ENCODE assay signal across 8 cellular contexts in genomic region chr12:21526721-21527345, GRCh38.
DNase-seq lines count a peak whose midpoint lies in the region; ATAC-seq and TF ChIP-seq lines count a peak whose summit lies in the region.

No MANE protein-coding gene starts in this region.

- H3K4me1 Mint-ChIP-seq in memory B cell, result peaks cover 5% of the 10 kb centered on the region

- no peak overlapping the region for H3K27ac Mint-ChIP-seq in memory B cell

- no peak for TF ChIP-seq CTCF in brain microvascular endothelial cell (IDR thresholded peaks at IDR 0.05; ENCODE audit: low read depth, low read length, missing control alignments)

- no peaks in the 10 kb centered on the region for H3K27me3 Mint-ChIP-seq in memory B cell

- in situ Hi-C loops in ACHN (cut with HindIII; ENCODE audit: low pct_ligation_motif_present, low pct_unique_long_range_greater_than_20kb, low sequenced_read_pairs), result no loop called here
- in situ Hi-C loops in brain microvascular endothelial cell (cut with HindIII; ENCODE audit: low pct_ligation_motif_present, low sequenced_read_pairs), result no loop called here

- TF ChIP-seq RAD21 in Ishikawa (IDR thresholded peaks at IDR 0.05; ENCODE audit: low read depth), result no peak

- H3K36me3 ChIP-seq in brain microvascular endothelial cell (replicated peaks), result no peaks in the 10 kb centered on the region

- H3K9me3 Mint-ChIP-seq in memory B cell, result peaks cover 9% of the 10 kb centered on the region

- no peak for ATAC-seq in memory B cell (ENCODE audit: low read depth)
- no peak for ATAC-seq in HG03378 (IDR thresholded peaks at IDR 0.05; ENCODE audit: unreplicated experiment)
- no peak for ATAC-seq in GM21528 (IDR thresholded peaks at IDR 0.05; ENCODE audit: low FRiP score, unreplicated experiment)

- H3K36me3 Mint-ChIP-seq in memory B cell, result no peaks in the 10 kb centered on the region

- H3K27me3 ChIP-seq in brain microvascular endothelial cell (replicated peaks), result no peaks in the 10 kb centered on the region

- TF ChIP-seq EP300 in Ishikawa (IDR thresholded peaks at IDR 0.05; ENCODE audit: borderline replicate concordance), result no peak

- H3K27ac ChIP-seq in brain microvascular endothelial cell, result no peak overlapping the region

- DNase-seq in ACHN, result peak; percentile 4
- DNase-seq in brain microvascular endothelial cell, result no peak
- no peak for DNase-seq in memory B cell (ENCODE audit: low spot score in 2 of 2)
- DNase-seq in OCI-M1 (lab: John Stamatoyannopoulos, UW), result no peak
- no peak for DNase-seq in DMS153 treated with DMSO at 0.1 percent for 48 hours (lab: John Stamatoyannopoulos, UW; ENCODE audit: unreplicated experiment)

- H3K4me3 Mint-ChIP-seq in memory B cell, result peak overlapping the region; percentile 78

- H3K4me3 ChIP-seq in brain microvascular endothelial cell (ENCODE audit: low read depth, low read length), result peak overlapping the region; percentile 70

TF ChIP-seq in Ishikawa, 13 proteins besides CTCF, POLR2A, EP300 and RAD21:
- TF ChIP-seq MAX (IDR thresholded peaks at IDR 0.05) (no peak), TAF1 (IDR thresholded peaks at IDR 0.05; ENCODE audit: low read depth) (no peak), CREB1 (IDR thresholded peaks at IDR 0.05; ENCODE audit: low read depth) (no peak), TEAD4 (IDR thresholded peaks at IDR 0.05) (no peak), NFIC (IDR thresholded peaks at IDR 0.05) (0 out of 2 replicates have a peak, but pooled peaks have one; percentile 66), EGR1 (IDR thresholded peaks at IDR 0.05) (no peak), FOXM1 (IDR thresholded peaks at IDR 0.05; ENCODE audit: borderline replicate concordance, low read depth) (peak; percentile 9; the same call in 1 of the 2 replicates), USF1 (IDR thresholded peaks at IDR 0.05) (no peak), TCF12 (IDR thresholded peaks at IDR 0.05; ENCODE audit: low read depth) (no peak), CEBPB (IDR thresholded peaks at IDR 0.05) (no peak), REST (IDR thresholded peaks at IDR 0.05; ENCODE audit: low read depth) (no peak), ZBTB7A (IDR thresholded peaks at IDR 0.05; ENCODE audit: low read depth) (no peak), YY1 (IDR thresholded peaks at IDR 0.05; ENCODE audit: low read depth) (no peak)
